In genomic region chr1:117670996-117671780, GRCh38 we compare ENCODE assay signal across 1 cellular context.
TF ChIP-seq lines count a peak whose summit lies in the region.

No MANE protein-coding gene starts in this region.

TF ChIP-seq in GM23338, 12 proteins besides CTCF, POLR2A, EP300 and RAD21 (continued from another document):
- no peak for TF ChIP-seq ZNF462 (CRISPR knock-in tag; IDR thresholded peaks at IDR 0.05)
